In genomic region chr2:122029456-122029855, GRCh38 we compare ENCODE assay signal across 1 cellular context.
TF ChIP-seq lines count a peak whose summit lies in the region.

No MANE protein-coding gene starts in this region.

TF ChIP-seq in IMR-90, 13 proteins besides CTCF, POLR2A, EP300 and RAD21 (continued from another document):
- TF ChIP-seq MXI1 (IDR thresholded peaks at IDR 0.05; ENCODE audit: borderline replicate concordance, low read depth, low read length) (no peak), MAFK (IDR thresholded peaks at IDR 0.05; ENCODE audit: low read depth, low read length) (no peak), SMC3 (IDR thresholded peaks at IDR 0.05; ENCODE audit: low read depth, low read length) (no peak)
